9 cellular contexts compared by ENCODE assay signal in genomic region chr14:104973215-104974145, GRCh38. TPM values are rescaled to one million over a fixed set of nuclear protein-coding genes. Genes with fewer than 3 reads are reported as not detected.
A peak's percentile ranks its signal among the peaks of the same experiment; 100 is the strongest.
DNase-seq lines count a peak whose midpoint lies in the region; ATAC-seq and TF ChIP-seq lines count a peak whose summit lies in the region.
"Had no signal": no experiment of that assay in that cellular context is flagged by ENCODE, and none has a peak within 500 bp of the region (broad histone marks: within the 10 kb centered on the region; RNA-seq: fewer than 3 reads in every experiment).

No MANE protein-coding gene starts in this region.

- H3K4me1 ChIP-seq in H9 (ENCODE audit: insufficient read depth, low read length) (peaks cover 3% of the 10 kb centered on the region; the same call in 1 of the 2 replicates), right atrium auricular region (peaks cover 0 to 94% of the 10 kb centered on the region in 2 donors)

- no peak overlapping the region for H3K4me2 ChIP-seq in H9 (ENCODE audit: insufficient read depth, insufficient read length, low read length)

- peaks cover 10 to 27% of the 10 kb centered on the region in 2 experiments for H3K4me1 Mint-ChIP-seq in H9
- H3K4me1 Mint-ChIP-seq in stimulated activated naive B cell treated with anti-CD40 and anti-IgM and Interleukin-4, amounts not matched to agents 10 μg/mL and 1 μg/mL and 100 μg/mL, for 72 hours = peaks cover 20% of the 10 kb centered on the region in 2 donors

- H2BK120ac ChIP-seq in H9 (ENCODE audit: low read depth, low read length, poor library complexity, severe bottlenecking) = no peak overlapping the region

- no peak overlapping the region for H3K4ac ChIP-seq in H9 (ENCODE audit: low read depth, low read length)

- no peak overlapping the region for H3K9ac ChIP-seq in H9 (ENCODE audit: extremely low read depth, insufficient read length, low read length)

- peaks cover 4% of the 10 kb centered on the region for H4K20me1 ChIP-seq in H9 (ENCODE audit: control insufficient read depth, insufficient read depth, insufficient read length)

- peak; percentile 55 for DNase-seq in H9
- peak; percentile 92 for DNase-seq in right atrium auricular region (ENCODE audit: low spot score)
- no peak for DNase-seq in stimulated activated naive B cell treated with anti-CD40 and anti-IgM and Interleukin-4, amounts not matched to agents 10 μg/mL and 1 μg/mL and 100 μg/mL, for 72 hours
- no peak for DNase-seq in stimulated activated CD4-positive, alpha-beta T cell treated with anti-CD3 and anti-CD28 coated beads, Interleukin-2, amount 100 ng/mL, for 24 hours
- DNase-seq in AML-193 (lab: John Stamatoyannopoulos, UW) = no peak

- H3K9me3 ChIP-seq in H9 (ENCODE audit: control insufficient read depth, low read depth, low read length) = no peaks in the 10 kb centered on the region
- no peaks in the 10 kb centered on the region for H3K9me3 ChIP-seq in right atrium auricular region

- no peak overlapping the region for H2BK20ac ChIP-seq in H9 (ENCODE audit: low read depth, low read length, poor library complexity, severe bottlenecking)

- no peaks in the 10 kb centered on the region for H3K79me1 ChIP-seq in H9 (ENCODE audit: insufficient read depth, low read depth, low read length, poor library complexity, severe bottlenecking)

- no peak overlapping the region for H2BK12ac ChIP-seq in H9 (ENCODE audit: insufficient read length, low read depth, low read length)

- no peak overlapping the region for H3K14ac ChIP-seq in H9 (ENCODE audit: insufficient read depth, low read length)

- no peak overlapping the region for H4K91ac ChIP-seq in H9 (ENCODE audit: insufficient read length, low read depth, low read length)

- ATAC-seq in stimulated activated naive B cell treated with anti-CD40 and anti-IgM and Interleukin-4, amounts not matched to agents 10 μg/mL and 1 μg/mL and 100 μg/mL, for 72 hours (replicated peaks) = no peak
- no peak for ATAC-seq in HG03196 (IDR thresholded peaks at IDR 0.05; ENCODE audit: unreplicated experiment)

- H3K4me3 Mint-ChIP-seq in H9 = no peak overlapping the region
- no peak overlapping the region for H3K4me3 Mint-ChIP-seq in stimulated activated naive B cell treated with anti-CD40 and anti-IgM and Interleukin-4, amounts not matched to agents 10 μg/mL and 1 μg/mL and 100 μg/mL, for 72 hours

- no peaks in the 10 kb centered on the region for H3K36me3 Mint-ChIP-seq in H9 (ENCODE audit: insufficient read depth in 1 of 3, low read depth in 3 of 3)
- H3K36me3 Mint-ChIP-seq in stimulated activated naive B cell treated with anti-CD40 and anti-IgM and Interleukin-4, amounts not matched to agents 10 μg/mL and 1 μg/mL and 100 μg/mL, for 72 hours = no peaks in the 10 kb centered on the region

- H3K27me3 ChIP-seq in H9 (ENCODE audit: insufficient read depth, low read length) (peaks cover 9% of the 10 kb centered on the region; the same call in 1 of the 2 replicates), right atrium auricular region (no peaks in the 10 kb centered on the region)

- no peak overlapping the region for H3K18ac ChIP-seq in H9 (ENCODE audit: insufficient read length, low read depth, low read length)

- H2AK5ac ChIP-seq in H9 (ENCODE audit: insufficient read length, low read length) = no peak overlapping the region

- H3K9me3 Mint-ChIP-seq in H9 = no peaks in the 10 kb centered on the region; a peak in 1 of 5 replicates
- H3K9me3 Mint-ChIP-seq in stimulated activated naive B cell treated with anti-CD40 and anti-IgM and Interleukin-4, amounts not matched to agents 10 μg/mL and 1 μg/mL and 100 μg/mL, for 72 hours = no peaks in the 10 kb centered on the region

- H4K5ac ChIP-seq in H9 (ENCODE audit: insufficient read length, low read depth, low read length) = no peak overlapping the region

- no peak overlapping the region for H2BK15ac ChIP-seq in H9 (ENCODE audit: low read depth, low read length)

- no CpG with 5 or more reads among the region's 32 CpGs for WGBS in H9 (ENCODE audit: extremely low coverage, insufficient read length, low lambda C conversion rate)
- 37 to 45% (median 40%) methylated on average over 30 to 32 of the region's 32 CpGs for WGBS in adipose tissue, 3 donors

- TF ChIP-seq CTCF in H9 (conservative IDR thresholded peaks at IDR 0.05) = no peak
- TF ChIP-seq CTCF in right atrium auricular region (IDR thresholded peaks at IDR 0.05) = no peak

- H2AFZ ChIP-seq in H9 (ENCODE audit: low read length) = no peak overlapping the region

- H3K4me3 ChIP-seq in right atrium auricular region = peak overlapping the region in 1 of 2 donors; percentile 9
- no peak overlapping the region for H3K4me3 ChIP-seq in skin epidermis
- H3K4me3 ChIP-seq: cardiac muscle cell had no signal

- H4K8ac ChIP-seq in H9 (replicated peaks; ENCODE audit: insufficient read length, low read depth, low read length) = no peak overlapping the region

- no peaks in the 10 kb centered on the region for H3K36me3 ChIP-seq in right atrium auricular region
- H3K36me3 ChIP-seq: cardiac muscle cell had no signal

- H3K27ac Mint-ChIP-seq in H9 = no peak overlapping the region
- no peak overlapping the region for H3K27ac Mint-ChIP-seq in stimulated activated naive B cell treated with anti-CD40 and anti-IgM and Interleukin-4, amounts not matched to agents 10 μg/mL and 1 μg/mL and 100 μg/mL, for 72 hours

- H3K23me2 ChIP-seq in H9 (ENCODE audit: insufficient read length, low read depth, low read length, poor library complexity, severe bottlenecking) = no peaks in the 10 kb centered on the region

- no peak overlapping the region for H2BK5ac ChIP-seq in H9 (ENCODE audit: insufficient read length, low read length)

- H3K27ac ChIP-seq in H9 (ENCODE audit: insufficient read length, low read depth, low read length) = no peak overlapping the region
- H3K27ac ChIP-seq in adipose tissue (ENCODE audit: low read depth, low read length) = peak overlapping the region; percentile 68
- H3K27ac ChIP-seq in right atrium auricular region = peak overlapping the region; percentile 72 to 80
- peak overlapping the region; percentile 15 to 98 (median 91) for H3K27ac ChIP-seq in skin epidermis
- H3K27ac ChIP-seq: cardiac muscle cell had no signal

- no peak overlapping the region for H3T11ph ChIP-seq in H9 (ENCODE audit: low read length)

- no peak overlapping the region for H3K56ac ChIP-seq in H9 (ENCODE audit: insufficient read length, low read depth, low read length)

- peaks cover 30% of the 10 kb centered on the region for H3K27me3 Mint-ChIP-seq in H9 (ENCODE audit: low read depth)
- H3K27me3 Mint-ChIP-seq in stimulated activated naive B cell treated with anti-CD40 and anti-IgM and Interleukin-4, amounts not matched to agents 10 μg/mL and 1 μg/mL and 100 μg/mL, for 72 hours = peaks cover 22 to 23% of the 10 kb centered on the region in 2 donors

- no peak overlapping the region for H3K23ac ChIP-seq in H9 (ENCODE audit: insufficient read length, low read depth, low read length)

- H3K79me2 ChIP-seq in H9 (ENCODE audit: insufficient read depth, low read length) = no peaks in the 10 kb centered on the region

RNA-seq across cellular contexts. Expression of gene AHNAK2, which starts 4.7 kb away (rescaled TPM):
- total RNA-seq in H9 (2021) = 2.3 and 2.8 TPM in 2 replicates
- 10 to 100 TPM in 1 of 3 donors, 1 to 10 TPM in 1, under 1 TPM in 1; 0.72 to 15.6 (median 2.9) TPM for polyA plus RNA-seq in adipose tissue
- total RNA-seq in right atrium auricular region = 10 to 100 TPM in 1 of 2 donors, 1 to 10 TPM in 1; 5.7 to 11.8 TPM

RNA-seq across cellular contexts. Expression of gene CLBA1, which starts 12.1 kb away (rescaled TPM):
- total RNA-seq in H9 (2021) (2.4 and 3.0 TPM in 2 replicates), right atrium auricular region (1 to 10 TPM; 2.0 to 2.2 TPM)
- 10 to 100 TPM in 1 of 3 donors, 1 to 10 TPM in 2; 2.2 to 10.9 (median 2.8) TPM for polyA plus RNA-seq in adipose tissue

RNA-seq across cellular contexts. Expression of gene CDCA4, which starts 47.4 kb away (rescaled TPM):
- total RNA-seq in H9 (2021) (57.7 and 58.5 TPM in 2 replicates), right atrium auricular region (1 to 10 TPM; 3.3 to 5.1 TPM)
- polyA plus RNA-seq in adipose tissue = 1 to 10 TPM; 2.5 to 4.0 (median 3.5) TPM

RNA-seq across cellular contexts. Expression of gene PLD4, which starts 48.8 kb away (rescaled TPM):
- total RNA-seq in H9 (2021) (not detected in 2 replicates), right atrium auricular region (under 1 TPM in 1 of 2 donors, not detected in 1; 0.08 TPM)
- polyA plus RNA-seq in adipose tissue = under 1 TPM in 2 of 3 donors, not detected in 1; 0.07 to 0.15 TPM

Comparison
In these comparisons a context has a peak if more than half of its experiments do, and no peak if none do; other contexts are left out.
1. DNase-seq: peak in H9 (single experiment) and right atrium auricular region (single experiment); none in stimulated activated naive B cell treated with anti-CD40 and anti-IgM and Interleukin-4, amounts not matched to agents 10 μg/mL and 1 μg/mL and 100 μg/mL, for 72 hours (single experiment), stimulated activated CD4-positive, alpha-beta T cell treated with anti-CD3 and anti-CD28 coated beads, Interleukin-2, amount 100 ng/mL, for 24 hours (0 of 2) and AML-193 (0 of 2).